9 cellular contexts compared by ENCODE assay signal in genomic region chr20:1619861-1620444, GRCh38. TPM values are rescaled to one million over a fixed set of nuclear protein-coding genes. Genes with fewer than 3 reads are reported as not detected.
DNase-seq lines count a peak whose midpoint lies in the region; ATAC-seq lines count a peak whose summit lies in the region.
"Had no signal": no experiment of that assay in that cellular context is flagged by ENCODE, and none has a peak within 500 bp of the region (broad histone marks: within the 10 kb centered on the region; RNA-seq: fewer than 3 reads in every experiment).

Gene SIRPB1 (minus strand): TSS chr20:1620009. CDS start chr20:1619944, 65 bp downstream.

- CTCF ChIA-PET in activated naive CD4-positive, alpha-beta T cell treated with anti-CD3 and anti-CD28 coated beads for 36 hours (lab: Charles Lee), result no interaction called here

- H3K27ac Mint-ChIP-seq in activated naive CD4-positive, alpha-beta T cell treated with anti-CD3 and anti-CD28 coated beads for 36 hours, result peak within 1 kb of the TSS; percentile 21
- H3K27ac Mint-ChIP-seq in stimulated activated naive CD8-positive, alpha-beta T cell treated with anti-CD3 and anti-CD28 coated beads, Interleukin-15, Interleukin-2, amounts not matched to agents 100 ng/mL and 50 ng/mL, for 24 hours, result peak within 1 kb of the TSS; percentile 69

- H3K4me1 Mint-ChIP-seq in activated naive CD4-positive, alpha-beta T cell treated with anti-CD3 and anti-CD28 coated beads for 36 hours (ENCODE audit: low read depth), result peaks cover 57% of the 10 kb centered on the region
- H3K4me1 Mint-ChIP-seq in stimulated activated naive CD8-positive, alpha-beta T cell treated with anti-CD3 and anti-CD28 coated beads, Interleukin-15, Interleukin-2, amounts not matched to agents 100 ng/mL and 50 ng/mL, for 24 hours (ENCODE audit: low read depth), result peaks cover 78% of the 10 kb centered on the region

- H3K4me3 Mint-ChIP-seq in activated naive CD4-positive, alpha-beta T cell treated with anti-CD3 and anti-CD28 coated beads for 36 hours, result no peak within 1 kb of the TSS
- H3K4me3 Mint-ChIP-seq in stimulated activated naive CD8-positive, alpha-beta T cell treated with anti-CD3 and anti-CD28 coated beads, Interleukin-15, Interleukin-2, amounts not matched to agents 100 ng/mL and 50 ng/mL, for 24 hours, result peak within 1 kb of the TSS; percentile 49

- peak; percentile 42 for DNase-seq in activated naive CD4-positive, alpha-beta T cell treated with anti-CD3 and anti-CD28 coated beads for 36 hours
- DNase-seq in activated naive CD4-positive, alpha-beta T cell (lab: John Stamatoyannopoulos, UW), result no peak
- DNase-seq in SKM-1 treated with dmso at 0.1 percent for 144 hours (lab: John Stamatoyannopoulos, UW; ENCODE audit: unreplicated experiment) (peak; percentile 73), glomerular visceral epithelial cell (ENCODE audit: extremely low spot score) (peak; percentile 50)
- no peak for DNase-seq in activated CD4-positive, CD25-positive, alpha-beta regulatory T cell treated with anti-CD3 and anti-CD28 coated beads, Interleukin-2, amount 50 U/mL, for 72 hours
- DNase-seq in NK-92 treated with Interleukin-12 subunit alpha and Interleukin-12 subunit beta, amount 100 ng/mL, for 24 hours (lab: John Stamatoyannopoulos, UW), result no peak
- DNase-seq: stimulated activated CD4-positive, alpha-beta T cell treated with anti-CD3 and anti-CD28 coated beads, Interleukin-1b, Interleukin-23, amount 100 ng/mL, for 48 hours had no signal

- no peaks in the 10 kb centered on the region for H3K36me3 Mint-ChIP-seq in activated naive CD4-positive, alpha-beta T cell treated with anti-CD3 and anti-CD28 coated beads for 36 hours (ENCODE audit: low read depth)
- H3K36me3 Mint-ChIP-seq in stimulated activated naive CD8-positive, alpha-beta T cell treated with anti-CD3 and anti-CD28 coated beads, Interleukin-15, Interleukin-2, amounts not matched to agents 100 ng/mL and 50 ng/mL, for 24 hours (ENCODE audit: low read depth), result peaks cover 8% of the 10 kb centered on the region

- H3K27me3 Mint-ChIP-seq in activated naive CD4-positive, alpha-beta T cell treated with anti-CD3 and anti-CD28 coated beads for 36 hours (ENCODE audit: low read depth), result no peaks in the 10 kb centered on the region
- no peaks in the 10 kb centered on the region for H3K27me3 Mint-ChIP-seq in stimulated activated naive CD8-positive, alpha-beta T cell treated with anti-CD3 and anti-CD28 coated beads, Interleukin-15, Interleukin-2, amounts not matched to agents 100 ng/mL and 50 ng/mL, for 24 hours

- ATAC-seq in GM18517 (IDR thresholded peaks at IDR 0.05; ENCODE audit: unreplicated experiment), result no peak

- intact Hi-C loops in activated naive CD4-positive, alpha-beta T cell treated with anti-CD3 and anti-CD28 coated beads for 36 hours (cut with micrococcal nuclease), result loop anchor here (10.0 kb wide), 1 partner anchor 225 kb away; no protein-coding TSS in a partner anchor

- H3K9me3 Mint-ChIP-seq in activated naive CD4-positive, alpha-beta T cell treated with anti-CD3 and anti-CD28 coated beads for 36 hours, result peaks cover 4% of the 10 kb centered on the region
- H3K9me3 Mint-ChIP-seq in stimulated activated naive CD8-positive, alpha-beta T cell treated with anti-CD3 and anti-CD28 coated beads, Interleukin-15, Interleukin-2, amounts not matched to agents 100 ng/mL and 50 ng/mL, for 24 hours, result peaks cover 4% of the 10 kb centered on the region

RNA-seq across cellular contexts. Expression of gene SIRPB1, which starts in this region (rescaled TPM):
- total RNA-seq in activated naive CD4-positive, alpha-beta T cell treated with anti-CD3 and anti-CD28 coated beads for 36 hours, result 1 to 10 TPM; 1.4 to 2.0 TPM

Comparison
In these comparisons a context has a peak if more than half of its experiments do, and no peak if none do; other contexts are left out.
1. DNase-seq: peak in activated naive CD4-positive, alpha-beta T cell treated with anti-CD3 and anti-CD28 coated beads for 36 hours (single experiment), SKM-1 treated with dmso at 0.1 percent for 144 hours (single experiment) and glomerular visceral epithelial cell (single experiment); none in activated naive CD4-positive, alpha-beta T cell (0 of 4), activated CD4-positive, CD25-positive, alpha-beta regulatory T cell treated with anti-CD3 and anti-CD28 coated beads, Interleukin-2, amount 50 U/mL, for 72 hours (single experiment) and NK-92 treated with Interleukin-12 subunit alpha and Interleukin-12 subunit beta, amount 100 ng/mL, for 24 hours (single experiment).